8 cellular contexts compared by ENCODE assay signal in the genomic region with DNA sequence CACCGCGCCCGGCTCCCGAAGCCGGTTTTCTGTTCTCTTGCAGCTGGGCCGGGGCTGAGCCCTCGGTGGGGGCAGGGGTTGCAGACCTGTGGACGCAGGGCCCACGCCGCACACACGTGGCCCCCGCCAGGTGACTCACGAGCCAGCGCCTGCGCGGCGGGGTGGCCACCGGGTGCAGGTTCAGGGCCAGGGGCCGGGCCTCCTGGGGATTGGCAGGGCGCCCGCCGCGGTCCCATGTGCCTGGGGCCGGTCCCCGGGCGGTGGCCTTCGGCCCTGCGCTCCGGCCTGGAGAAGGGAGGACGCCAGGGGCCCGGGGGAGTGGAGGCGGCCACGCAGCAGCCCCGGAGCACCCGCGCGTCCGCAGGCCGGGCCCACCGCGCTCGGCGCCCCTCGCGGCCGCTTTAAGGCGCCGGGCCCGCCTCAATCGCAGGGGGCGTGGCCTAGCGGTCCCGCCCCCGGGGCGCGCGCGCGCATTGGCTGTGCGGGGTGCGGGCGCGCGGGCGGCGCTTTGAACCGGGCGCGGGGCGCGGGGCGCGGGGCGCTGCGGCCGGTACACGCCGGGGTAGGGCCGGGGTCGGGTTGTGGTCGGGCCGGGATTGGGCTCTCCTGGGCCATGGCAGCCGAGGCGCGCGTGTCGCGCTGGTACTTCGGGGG. TPM values are rescaled to one million over a fixed set of nuclear protein-coding genes. Genes with fewer than 3 reads are reported as not detected.
DNase-seq lines count a peak whose midpoint lies in the region; ATAC-seq and TF ChIP-seq lines count a peak whose summit lies in the region.

A gene with protein sequence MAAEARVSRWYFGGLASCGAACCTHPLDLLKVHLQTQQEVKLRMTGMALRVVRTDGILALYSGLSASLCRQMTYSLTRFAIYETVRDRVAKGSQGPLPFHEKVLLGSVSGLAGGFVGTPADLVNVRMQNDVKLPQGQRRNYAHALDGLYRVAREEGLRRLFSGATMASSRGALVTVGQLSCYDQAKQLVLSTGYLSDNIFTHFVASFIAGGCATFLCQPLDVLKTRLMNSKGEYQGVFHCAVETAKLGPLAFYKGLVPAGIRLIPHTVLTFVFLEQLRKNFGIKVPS (plus strand): TSS at position 471 of the 654 bp plus-strand sequence. CDS start 143 bp downstream, at position 614.

- WGBS in endodermal cell (ENCODE audit: insufficient coverage in 1 of 2, insufficient read length in 1 of 2), 2 experiments = 0% methylated on average over 26 to 89 of the region's 89 CpGs
- WGBS in mesodermal cell (ENCODE audit: insufficient coverage in 2 of 2), 2 experiments = 0 to 1% methylated on average over 36 to 40 of the region's 89 CpGs

- H3K27me3 Mint-ChIP-seq in endodermal cell (ENCODE audit: insufficient read depth) = peaks cover 3% of the 10 kb centered on the region

- H3K9me3 ChIP-seq in BE2C (no peaks in the 10 kb centered on the region), endodermal cell (ENCODE audit: control insufficient read depth, low read length) (no peaks in the 10 kb centered on the region), mesodermal cell (ENCODE audit: control insufficient read depth, low read length) (no peaks in the 10 kb centered on the region)

- H3K27me3 ChIP-seq in BE2C (no peaks in the 10 kb centered on the region), HL-60 (ENCODE audit: insufficient read depth, poor library complexity, severe bottlenecking) (no peaks in the 10 kb centered on the region), endodermal cell (ENCODE audit: control insufficient read depth, insufficient read depth, low read length, poor library complexity, severe bottlenecking) (no peaks in the 10 kb centered on the region)

- H3K9ac ChIP-seq in endodermal cell (ENCODE audit: extremely low read depth, low read length, poor library complexity, severe bottlenecking) = peak within 1 kb of the TSS; percentile 57

- peak; percentile 85 for DNase-seq in BE2C
- DNase-seq in HL-60 (ENCODE audit: low read depth in 1 of 2, low spot score in 1 of 2) = peak; percentile 83 to 91
- DNase-seq in NOMO-1 treated with DMSO at 0.1 percent for 48 hours (lab: John Stamatoyannopoulos, UW; ENCODE audit: unreplicated experiment) = peak; percentile 63
- DNase-seq in activated CD8-positive, alpha-beta memory T cell treated with anti-CD3 and anti-CD28 coated beads for 4 hours (ENCODE audit: low read depth in 2 of 2) = peak; percentile 64
- peak; percentile 89 for DNase-seq in endodermal cell
- peak; percentile 74 for DNase-seq in stimulated activated CD8-positive, alpha-beta memory T cell treated with anti-CD3 and anti-CD28 coated beads, Interleukin-12 subunit alpha, Interleukin-12 subunit beta, amount 100 ng/mL, for 4 hours (ENCODE audit: low read depth)

- H3K27ac Mint-ChIP-seq in endodermal cell = peak within 1 kb of the TSS; percentile 75

- H3K4me1 Mint-ChIP-seq in endodermal cell = peaks cover 6% of the 10 kb centered on the region

- H3K4me3 Mint-ChIP-seq in endodermal cell = peak within 1 kb of the TSS; percentile 74

- ATAC-seq in GM19328 (IDR thresholded peaks at IDR 0.05; ENCODE audit: unreplicated experiment) = peak; percentile 51

- H3K36me3 ChIP-seq in BE2C (peaks cover 27% of the 10 kb centered on the region), endodermal cell (ENCODE audit: control insufficient read depth, insufficient read depth, low read length) (peaks cover 14% of the 10 kb centered on the region), mesodermal cell (ENCODE audit: control insufficient read depth, insufficient read depth, low read length) (peaks cover 15% of the 10 kb centered on the region)

- H3K36me3 Mint-ChIP-seq in endodermal cell (ENCODE audit: low read depth) = peaks cover 8% of the 10 kb centered on the region

- H3K4me3 ChIP-seq in BE2C (ENCODE audit: low read depth, low read length) (peak within 1 kb of the TSS; percentile 78), HL-60 (replicated peaks; ENCODE audit: insufficient read depth, low read length) (peak within 1 kb of the TSS; percentile 78), endodermal cell (ENCODE audit: low read length) (peak within 1 kb of the TSS; percentile 79), mesodermal cell (ENCODE audit: extremely low read depth, insufficient read depth, low read length, poor library complexity, severe bottlenecking) (peak within 1 kb of the TSS; percentile 64)

- peaks cover 5% of the 10 kb centered on the region; the same call in 1 of the 2 replicates for H3K4me1 ChIP-seq in BE2C
- peaks cover 12% of the 10 kb centered on the region for H3K4me1 ChIP-seq in endodermal cell (ENCODE audit: control insufficient read depth, insufficient read depth, low read length)
- H3K4me1 ChIP-seq in mesodermal cell (ENCODE audit: control insufficient read depth, insufficient read depth, low read length, poor library complexity, severe bottlenecking) = peaks cover 30% of the 10 kb centered on the region

- peak within 1 kb of the TSS; percentile 91 for H3K27ac ChIP-seq in HL-60 (replicated peaks)
- H3K27ac ChIP-seq in endodermal cell (ENCODE audit: low read depth, low read length) = no peak within 1 kb of the TSS
- H3K27ac ChIP-seq in mesodermal cell (ENCODE audit: low read depth, low read length, severe bottlenecking) = no peak within 1 kb of the TSS

- H3K9me3 Mint-ChIP-seq in endodermal cell = no peaks in the 10 kb centered on the region

- TF ChIP-seq CTCF in BE2C (IDR thresholded peaks at IDR 0.05; ENCODE audit: low read depth, low read length) = no peak
- no peak for TF ChIP-seq CTCF in HL-60 (IDR thresholded peaks at IDR 0.05; ENCODE audit: insufficient read depth, low read length)
- TF ChIP-seq CTCF in endodermal cell (conservative IDR thresholded peaks at IDR 0.05) = no peak

RNA-seq across cellular contexts. Expression of the gene that starts here (rescaled TPM):
- 21.3 TPM for polyA plus RNA-seq in BE2C (2012; ENCODE audit: insufficient read depth, insufficient read length, low read depth)
- 10 to 100 TPM; 24.8 to 37.6 TPM for total RNA-seq in endodermal cell
- polyA plus RNA-seq in endodermal cell (2013, experiment 1 of 2) = 13.3 TPM
- polyA plus RNA-seq in endodermal cell (2013, experiment 2 of 2) = 12.0 TPM
- polyA plus RNA-seq in mesodermal cell (2013, experiment 1 of 2) = 8.7 TPM
- 8.1 TPM for polyA plus RNA-seq in mesodermal cell (2013, experiment 2 of 2)
